Comparison of ENCODE assay signal across 7 cellular contexts in the genomic region with DNA sequence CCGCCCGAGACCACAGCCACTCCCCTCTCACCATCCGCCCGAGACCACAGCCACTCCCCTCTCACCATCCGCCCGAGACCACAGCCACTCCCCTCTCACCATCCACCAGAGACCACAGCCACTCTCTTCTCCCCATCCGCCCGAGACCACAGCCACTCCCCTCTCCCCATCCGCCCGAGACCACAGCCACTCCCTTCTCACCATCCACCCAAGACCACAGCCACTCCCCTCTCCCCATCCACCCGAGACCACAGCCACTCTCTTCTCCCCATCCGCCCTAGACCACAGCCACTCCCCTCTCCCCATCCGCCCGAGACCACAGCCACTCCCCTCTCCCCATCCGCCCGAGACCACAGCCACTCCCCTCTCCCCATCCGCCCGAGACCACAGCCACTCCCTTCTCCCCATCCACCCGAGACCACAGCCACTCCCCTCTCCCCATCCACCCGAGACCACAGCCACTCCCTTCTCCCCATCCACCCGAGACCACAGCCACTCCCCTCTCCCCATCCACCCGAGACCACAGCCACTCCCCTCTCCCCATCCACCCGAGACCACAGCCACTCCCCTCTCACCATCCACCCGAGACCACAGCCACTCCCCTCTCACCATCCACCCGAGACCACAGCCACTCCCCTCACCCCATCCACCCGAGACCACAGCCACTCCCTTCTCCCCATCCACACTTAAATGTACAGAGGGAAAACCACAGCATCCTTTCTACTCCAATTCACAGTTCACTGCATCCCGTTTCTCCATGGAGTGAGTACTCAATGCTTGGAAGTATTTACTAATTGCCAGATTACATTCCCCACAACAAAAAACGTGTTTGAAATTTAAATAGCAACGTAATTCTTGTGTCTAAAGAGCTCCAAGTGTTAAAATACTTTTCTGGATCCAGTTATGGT.
A peak's percentile ranks its signal among the peaks of the same experiment; 100 is the strongest.
DNase-seq lines count a peak whose midpoint lies in the region; ATAC-seq and TF ChIP-seq lines count a peak whose summit lies in the region.
"Not testable (repeated sequence)": the region's sequence is repeated elsewhere in the genome, so short reads cannot be mapped to it uniquely, and the experiment has no call there.

No MANE protein-coding gene starts in this region.

- H3K36me3 Mint-ChIP-seq in activated CD4-positive, alpha-beta T cell treated with anti-CD3 and anti-CD28 coated beads, Interleukin-2, amount 10 ng/mL, durations not matched to agents 24 days and 14 days (ENCODE audit: low read depth); activated T-helper 17 cell treated with anti-CD3 and anti-CD28 coated beads, Interleukin-2, amount 50 U/mL, for 72 hours (ENCODE audit: low read depth): not testable (repeated sequence)

- not testable (repeated sequence) for H3K79me1 ChIP-seq in neuronal stem cell (ENCODE audit: low read depth, low read length)

- not testable (repeated sequence) for H4K8ac ChIP-seq in neuronal stem cell (ENCODE audit: low read depth, low read length)

- H2BK12ac ChIP-seq in neuronal stem cell (ENCODE audit: low read length) = not testable (repeated sequence)

- not testable (repeated sequence) for H3K27me3 Mint-ChIP-seq in activated CD4-positive, alpha-beta T cell treated with anti-CD3 and anti-CD28 coated beads, Interleukin-2, amount 10 ng/mL, durations not matched to agents 24 days and 14 days; activated T-helper 17 cell treated with anti-CD3 and anti-CD28 coated beads, Interleukin-2, amount 50 U/mL, for 72 hours

- not testable (repeated sequence) for H2AFZ ChIP-seq in Karpas-422 (ENCODE audit: low read length); SU-DHL-6 (ENCODE audit: low read depth, low read length, severe bottlenecking); neuronal stem cell (ENCODE audit: low read length)

- H3K4me1 ChIP-seq in Karpas-422 (ENCODE audit: low read length); effector memory CD4-positive, alpha-beta T cell (ENCODE audit: control insufficient read depth, insufficient read depth, low read length, poor library complexity, severe bottlenecking); neuronal stem cell (ENCODE audit: control insufficient read depth in 2 of 2, insufficient read depth in 1 of 2, low read depth in 1 of 2, low read length in 2 of 2): not testable (repeated sequence)

- not testable (repeated sequence) for H3K9me3 ChIP-seq in Karpas-422 (ENCODE audit: low read length); SU-DHL-6 (ENCODE audit: insufficient read depth, low read length); effector memory CD4-positive, alpha-beta T cell (ENCODE audit: control insufficient read depth, low read length); neuronal stem cell (replicated peaks in 1 of 2; ENCODE audit: control insufficient read depth in 2 of 2, insufficient read depth in 1 of 2, low read depth in 1 of 2, low read length in 2 of 2)

- not testable (repeated sequence) for ATAC-seq in activated T-helper 17 cell treated with anti-CD3 and anti-CD28 coated beads, Interleukin-2, amount 50 U/mL, for 72 hours (replicated peaks)

- H3K79me2 ChIP-seq in Karpas-422 (ENCODE audit: low read length); SU-DHL-6 (ENCODE audit: insufficient read depth, low read length): not testable (repeated sequence)

- not testable (repeated sequence) for H3K4me3 ChIP-seq in Karpas-422 (ENCODE audit: low read length); SU-DHL-6 (ENCODE audit: insufficient read depth, low read length, poor library complexity, severe bottlenecking); effector memory CD4-positive, alpha-beta T cell (ENCODE audit: insufficient read depth, low read depth, low read length, poor library complexity, severe bottlenecking); neuronal stem cell (ENCODE audit: low read length in 2 of 2)

- H3K27ac Mint-ChIP-seq in activated CD4-positive, alpha-beta T cell treated with anti-CD3 and anti-CD28 coated beads, Interleukin-2, amount 10 ng/mL, durations not matched to agents 24 days and 14 days = peak overlapping the region; percentile 88
- peak overlapping the region; percentile 59 for H3K27ac Mint-ChIP-seq in activated T-helper 17 cell treated with anti-CD3 and anti-CD28 coated beads, Interleukin-2, amount 50 U/mL, for 72 hours

- H4K91ac ChIP-seq in neuronal stem cell (ENCODE audit: low read depth, low read length, poor library complexity) = not testable (repeated sequence)

- H2BK120ac ChIP-seq in neuronal stem cell (ENCODE audit: low read depth, low read length) = not testable (repeated sequence)

- H3K27ac ChIP-seq in Karpas-422 (ENCODE audit: low read length); effector memory CD4-positive, alpha-beta T cell (ENCODE audit: insufficient read depth, low read length, poor library complexity, severe bottlenecking); neuronal stem cell (replicated peaks; ENCODE audit: low read length): not testable (repeated sequence)
- H3K27ac ChIP-seq in SU-DHL-6 (ENCODE audit: low read depth, low read length) = peak overlapping the region; percentile 49

- not testable (repeated sequence) for H3K36me3 ChIP-seq in Karpas-422 (ENCODE audit: insufficient read depth, low read length); SU-DHL-6 (ENCODE audit: low read length); effector memory CD4-positive, alpha-beta T cell (ENCODE audit: control insufficient read depth, insufficient read depth, low read length); neuronal stem cell (replicated peaks in 1 of 2; ENCODE audit: control insufficient read depth in 2 of 2, insufficient read depth in 2 of 2, low read length in 2 of 2)

- not testable (repeated sequence) for H3K4me2 ChIP-seq in Karpas-422 (ENCODE audit: low read depth, low read length, poor library complexity, severe bottlenecking); SU-DHL-6 (ENCODE audit: low read depth, low read length, poor library complexity, severe bottlenecking)
- peak overlapping the region; percentile 11 for H3K4me2 ChIP-seq in neuronal stem cell (ENCODE audit: insufficient read depth, low read length, poor library complexity, severe bottlenecking)

- DNase-seq in Daoy (ENCODE audit: low read depth) (peak; percentile 47), Karpas-422 (peak; percentile 32)
- peak; percentile 78 for DNase-seq in activated CD4-positive, alpha-beta T cell treated with anti-CD3 and anti-CD28 coated beads, Interleukin-2, amount 10 ng/mL, durations not matched to agents 24 days and 14 days
- DNase-seq in effector memory CD4-positive, alpha-beta T cell = peak; percentile 32 to 63 (median 42)
- DNase-seq in neuronal stem cell (ENCODE audit: low spot score) = not testable (repeated sequence)

- H3F3A ChIP-seq in SU-DHL-6 (ENCODE audit: insufficient read depth) = not testable (repeated sequence)

- not testable (repeated sequence) for H3K9ac ChIP-seq in Karpas-422 (ENCODE audit: low read length); SU-DHL-6 (ENCODE audit: low read length); neuronal stem cell (ENCODE audit: low read depth, low read length, poor library complexity)

- not testable (repeated sequence) for TF ChIP-seq CTCF in SU-DHL-6 (IDR thresholded peaks at IDR 0.05; ENCODE audit: insufficient read depth, low read length, poor library complexity, severe bottlenecking)

- not testable (repeated sequence) for H2BK5ac ChIP-seq in neuronal stem cell (ENCODE audit: low read length)

- not testable (repeated sequence) for H2AK5ac ChIP-seq in neuronal stem cell (ENCODE audit: low read depth, low read length)

- H3K9me3 Mint-ChIP-seq in activated CD4-positive, alpha-beta T cell treated with anti-CD3 and anti-CD28 coated beads, Interleukin-2, amount 10 ng/mL, durations not matched to agents 24 days and 14 days; activated T-helper 17 cell treated with anti-CD3 and anti-CD28 coated beads, Interleukin-2, amount 50 U/mL, for 72 hours: not testable (repeated sequence)

- intact Hi-C loops in activated CD4-positive, alpha-beta T cell treated with anti-CD3 and anti-CD28 coated beads, Interleukin-2, amount 10 ng/mL, durations not matched to agents 24 days and 14 days (cut with micrococcal nuclease) = not testable (repeated sequence)

- not testable (repeated sequence) for H3K4me1 Mint-ChIP-seq in activated CD4-positive, alpha-beta T cell treated with anti-CD3 and anti-CD28 coated beads, Interleukin-2, amount 10 ng/mL, durations not matched to agents 24 days and 14 days; activated T-helper 17 cell treated with anti-CD3 and anti-CD28 coated beads, Interleukin-2, amount 50 U/mL, for 72 hours

- peak overlapping the region; percentile 93 for H3K23ac ChIP-seq in neuronal stem cell (ENCODE audit: low read depth, low read length, poor library complexity)

- H3K4me3 Mint-ChIP-seq in activated CD4-positive, alpha-beta T cell treated with anti-CD3 and anti-CD28 coated beads, Interleukin-2, amount 10 ng/mL, durations not matched to agents 24 days and 14 days = peak overlapping the region; percentile 47
- H3K4me3 Mint-ChIP-seq in activated T-helper 17 cell treated with anti-CD3 and anti-CD28 coated beads, Interleukin-2, amount 50 U/mL, for 72 hours = peak overlapping the region; percentile 18

- H4K20me1 ChIP-seq in Karpas-422 (ENCODE audit: insufficient read depth, low read depth, low read length); SU-DHL-6 (ENCODE audit: low read depth, low read length): not testable (repeated sequence)

- H3K27me3 ChIP-seq in Karpas-422 (ENCODE audit: low read length); SU-DHL-6 (ENCODE audit: low read length); effector memory CD4-positive, alpha-beta T cell (replicated peaks; ENCODE audit: control insufficient read depth, insufficient read depth, low read length, poor library complexity, severe bottlenecking); neuronal stem cell (ENCODE audit: control insufficient read depth in 3 of 3, insufficient read depth in 3 of 3, low read depth in 1 of 3, low read length in 3 of 3): not testable (repeated sequence)

- not testable (repeated sequence) for H3K14ac ChIP-seq in neuronal stem cell (ENCODE audit: low read length)

- not testable (repeated sequence) for H3K18ac ChIP-seq in neuronal stem cell (ENCODE audit: low read length)

- H3K9me2 ChIP-seq in Karpas-422 (replicated peaks; ENCODE audit: insufficient read depth, low read length); SU-DHL-6 (replicated peaks; ENCODE audit: insufficient read depth, low read length): not testable (repeated sequence)

- H2BK15ac ChIP-seq in neuronal stem cell (ENCODE audit: low read length) = not testable (repeated sequence)

- no CpG with 5 or more reads among the region's 29 CpGs for WGBS in neuronal stem cell (ENCODE audit: extremely low coverage in 2 of 2, insufficient read length in 2 of 2, insufficient replicate concordance in 1 of 2), 2 donors

- H3K4ac ChIP-seq in neuronal stem cell (ENCODE audit: low read length) = not testable (repeated sequence)
